Comparison of ENCODE assay signal across 8 cellular contexts in genomic region chr6:27518881-27519795, GRCh38. TPM values are rescaled to one million over a fixed set of nuclear protein-coding genes. Genes with fewer than 3 reads are reported as not detected.
A peak's percentile ranks its signal among the peaks of the same experiment; 100 is the strongest.
DNase-seq lines count a peak whose midpoint lies in the region; ATAC-seq lines count a peak whose summit lies in the region.

No MANE protein-coding gene starts in this region.

- ATAC-seq in GM18502 (IDR thresholded peaks at IDR 0.05; ENCODE audit: poor library complexity, unreplicated experiment) (peak; percentile 70), HG03095 (IDR thresholded peaks at IDR 0.05; ENCODE audit: unreplicated experiment) (peak; percentile 61)

- DNase-seq in A172 (ENCODE audit: low spot score) (peak; percentile 84), NCI-H345 (lab: John Stamatoyannopoulos, UW) (peak; percentile 76), dedifferentiated amniotic fluid mesenchymal stem cell (ENCODE audit: extremely low spot score) (peak; percentile 87), left kidney (ENCODE audit: low read depth, low spot score) (peak; percentile 89)
- DNase-seq in activated CD4-positive, alpha-beta T cell treated with anti-CD3 and anti-CD28 coated beads for 1 hour: peak; percentile 24
- DNase-seq in stimulated activated CD4-positive, alpha-beta T cell treated with anti-CD3 and anti-CD28 coated beads, Interleukin-1b, Interleukin-23, amount 100 ng/mL, for 48 hours: peak; percentile 68

RNA-seq across cellular contexts. Expression of gene ZNF184, which starts 46.2 kb away (rescaled TPM):
- total RNA-seq in A172 (2014; rRNA removed; shearing (Covaris generic)): 11.8 and 14.2 TPM in 2 replicates

Comparison
In these comparisons a context has a peak if more than half of its experiments do, and no peak if none do; other contexts are left out.
1. Peak in every context shown above with its lines: DNase-seq and ATAC-seq.
2. DNase-seq: peak in every context shown above with its lines; median percentile 89 in left kidney; 87 in dedifferentiated amniotic fluid mesenchymal stem cell; 84 in A172; 76 in NCI-H345; 68 in stimulated activated CD4-positive, alpha-beta T cell treated with anti-CD3 and anti-CD28 coated beads, Interleukin-1b, Interleukin-23, amount 100 ng/mL, for 48 hours; 24 in activated CD4-positive, alpha-beta T cell treated with anti-CD3 and anti-CD28 coated beads for 1 hour.